22 cellular contexts compared by ENCODE assay signal in genomic region chr12:11704094-11704493, GRCh38.
DNase-seq lines count a peak whose midpoint lies in the region; ATAC-seq and TF ChIP-seq lines count a peak whose summit lies in the region.
"Had no signal": no experiment of that assay in that cellular context is flagged by ENCODE, and none has a peak within 500 bp of the region (broad histone marks: within the 10 kb centered on the region; RNA-seq: fewer than 3 reads in every experiment).

No MANE protein-coding gene starts in this region.

- no peaks in the 10 kb centered on the region for H3K27me3 ChIP-seq in stomach smooth muscle (ENCODE audit: control insufficient read depth in 1 of 2, insufficient read depth in 2 of 2, low read length in 2 of 2)
- H3K27me3 ChIP-seq: foreskin keratinocyte had no signal

- DNase-seq in NOMO-1 treated with DMSO at 0.1 percent for 48 hours (lab: John Stamatoyannopoulos, UW; ENCODE audit: unreplicated experiment) (peak; percentile 37), NOMO-1 treated with dmso at 0.1 percent for 144 hours (lab: John Stamatoyannopoulos, UW; ENCODE audit: unreplicated experiment) (no peak), NB4 (ENCODE audit: low read depth) (peak; percentile 25), coronary artery (ENCODE audit: low spot score) (no peak), GM03348 (ENCODE audit: low spot score) (no peak), pons (ENCODE audit: low spot score) (no peak)
- DNase-seq: activated CD4-positive, alpha-beta T cell treated with anti-CD3 and anti-CD28 coated beads, Interleukin-2, amount 50 U/mL, for 4 hours; anterior cingulate cortex; central memory CD4-positive, alpha-beta T cell; DMS79; foreskin keratinocyte; hypothalamus; mucosa of descending colon; NCI-H1417; NCI-H2107; NCI-H446 treated with DMSO at 0.1 percent for 48 hours; nephron progenitor cell had no signal

- peaks cover 42% of the 10 kb centered on the region for H3K4me1 ChIP-seq in stomach smooth muscle (ENCODE audit: control insufficient read depth, insufficient read depth, low read length)

- ATAC-seq in GM18519 (IDR thresholded peaks at IDR 0.05; ENCODE audit: low FRiP score, unreplicated experiment): no peak
- ATAC-seq: mucosa of descending colon had no signal

- peak overlapping the region; percentile 3 to 28 for H3K27ac ChIP-seq in coronary artery
- H3K27ac ChIP-seq in stomach smooth muscle (ENCODE audit: low read length): peak overlapping the region; percentile 88
- H3K27ac ChIP-seq: 22Rv1, SK-N-MC, VCaP had no signal

- no peak overlapping the region for H3K4me3 ChIP-seq in NB4 (ENCODE audit: low read depth, low read length)
- H3K4me3 ChIP-seq in coronary artery: no peak overlapping the region
- no peak overlapping the region for H3K4me3 ChIP-seq in stomach smooth muscle (ENCODE audit: low read length in 2 of 2)
- H3K4me3 ChIP-seq: mucosa of descending colon, SK-N-MC had no signal

- no peaks in the 10 kb centered on the region for H3K9me3 ChIP-seq in stomach smooth muscle (ENCODE audit: control insufficient read depth in 2 of 2, low read length in 2 of 2)
- H3K9me3 ChIP-seq: mucosa of descending colon had no signal

- TF ChIP-seq POLR2A in NB4 (IDR thresholded peaks at IDR 0.05; ENCODE audit: extremely low read depth, insufficient read length): no peak

- peaks cover 0 to 2% of the 10 kb centered on the region in 2 donors for H3K36me3 ChIP-seq in stomach smooth muscle (ENCODE audit: control insufficient read depth in 2 of 2, insufficient read depth in 2 of 2, low read length in 2 of 2)

- TF ChIP-seq CTCF in NB4 (IDR thresholded peaks at IDR 0.05; ENCODE audit: low read depth, low read length): no peak
- no peak for TF ChIP-seq CTCF in coronary artery (IDR thresholded peaks at IDR 0.05)

- H3K9ac ChIP-seq in stomach smooth muscle (ENCODE audit: low read length in 2 of 2): no peak overlapping the region

Comparison
In these comparisons a context has a peak if more than half of its experiments do, and no peak if none do; other contexts are left out.
1. DNase-seq: peak in NOMO-1 treated with DMSO at 0.1 percent for 48 hours (single experiment) and NB4 (single experiment); none in NOMO-1 treated with dmso at 0.1 percent for 144 hours (single experiment), coronary artery (single experiment), GM03348 (single experiment) and pons (single experiment).